Comparison of ENCODE assay signal across 1 cellular context in the genomic region with DNA sequence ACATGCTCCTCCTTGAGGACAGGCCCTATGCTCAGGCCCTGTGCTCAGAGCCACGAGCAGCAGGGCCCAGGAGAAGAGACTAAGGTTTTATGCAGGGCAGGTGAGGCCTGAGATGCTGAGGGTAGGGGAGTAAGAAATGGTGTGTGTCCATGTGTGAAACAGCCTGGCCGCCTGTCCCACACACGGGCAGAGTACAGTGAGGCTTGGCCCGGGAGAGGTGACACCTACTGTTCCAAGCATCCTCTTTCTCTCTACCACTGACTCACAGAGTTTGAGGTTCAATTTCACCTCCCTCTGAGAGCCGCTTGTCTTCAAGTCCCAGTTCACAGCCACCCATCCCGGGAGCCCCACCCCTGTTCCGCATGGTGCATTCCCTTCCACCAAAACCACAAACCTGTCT.
TF ChIP-seq lines count a peak whose summit lies in the region.

No MANE protein-coding gene starts in this region.

TF ChIP-seq in IMR-90, 13 proteins besides CTCF, POLR2A, EP300 and RAD21 (continued from another document):
- TF ChIP-seq USF2 (IDR thresholded peaks at IDR 0.05; ENCODE audit: low read depth, low read length) (no peak), FOS (IDR thresholded peaks at IDR 0.05; ENCODE audit: low read depth, low read length) (no peak), NFE2L2 (IDR thresholded peaks at IDR 0.05; ENCODE audit: low read depth, low read length) (no peak), CEBPB (IDR thresholded peaks at IDR 0.05; ENCODE audit: low read depth, low read length) (no peak), RFX5 (IDR thresholded peaks at IDR 0.05; ENCODE audit: low read depth, low read length) (no peak), MAZ (IDR thresholded peaks at IDR 0.05; ENCODE audit: borderline replicate concordance, low read depth, low read length) (no peak), ELK1 (IDR thresholded peaks at IDR 0.05; ENCODE audit: borderline replicate concordance, low read depth, low read length) (no peak)
TF ChIP-seq in IMR-90: peak in this region for 0.
